Comparison of ENCODE assay signal across 15 cellular contexts in the genomic region with DNA sequence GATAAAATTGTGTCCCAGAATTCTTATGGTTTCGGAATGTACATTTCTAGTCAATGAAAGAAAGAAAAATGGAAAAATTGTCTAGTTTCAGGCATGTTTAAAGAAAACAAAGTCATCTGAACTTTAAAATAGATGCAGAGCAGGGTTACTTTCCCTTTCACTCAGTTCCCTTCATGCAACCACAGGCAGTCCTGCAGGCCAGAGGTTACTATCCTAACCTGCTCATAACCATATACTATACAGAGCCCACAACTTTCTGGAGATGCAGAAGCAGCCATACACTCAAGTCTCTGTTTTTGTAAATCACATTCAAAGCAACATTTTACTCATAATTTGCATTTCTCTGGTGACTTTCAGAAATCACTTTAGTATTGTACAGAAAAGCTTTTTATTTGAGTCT.
DNase-seq lines count a peak whose midpoint lies in the region; ATAC-seq lines count a peak whose summit lies in the region.
"Had no signal": no experiment of that assay in that cellular context is flagged by ENCODE, and none has a peak within 500 bp of the region (broad histone marks: within the 10 kb centered on the region; RNA-seq: fewer than 3 reads in every experiment).

No MANE protein-coding gene starts in this region.

- intact Hi-C loops in sciatic nerve (cut with DNase I) = no loop called here

- DNase-seq in inferior parietal cortex (ENCODE audit: extremely low spot score) = peak; percentile 20
- no peak for DNase-seq in sciatic nerve (ENCODE audit: low spot score)
- DNase-seq in SKM-1 (lab: John Stamatoyannopoulos, UW; ENCODE audit: unreplicated experiment) = no peak
- no peak for DNase-seq in islet precursor cell
- DNase-seq: BE2C; CD4-positive, alpha-beta memory T cell; DMS79; GOT3; H9 had no signal

- ATAC-seq in sciatic nerve (peak; percentile 56), GM21825 (IDR thresholded peaks at IDR 0.05; ENCODE audit: unreplicated experiment) (no peak)
- ATAC-seq: A549, GM12878 had no signal

- H3K27ac ChIP-seq in angular gyrus (ENCODE audit: low read depth, low read length) = peak overlapping the region; percentile 43
- H3K27ac ChIP-seq: A549, C4-2B, HL-60 had no signal
